Comparison of ENCODE assay signal across 8 cellular contexts in the genomic region with DNA sequence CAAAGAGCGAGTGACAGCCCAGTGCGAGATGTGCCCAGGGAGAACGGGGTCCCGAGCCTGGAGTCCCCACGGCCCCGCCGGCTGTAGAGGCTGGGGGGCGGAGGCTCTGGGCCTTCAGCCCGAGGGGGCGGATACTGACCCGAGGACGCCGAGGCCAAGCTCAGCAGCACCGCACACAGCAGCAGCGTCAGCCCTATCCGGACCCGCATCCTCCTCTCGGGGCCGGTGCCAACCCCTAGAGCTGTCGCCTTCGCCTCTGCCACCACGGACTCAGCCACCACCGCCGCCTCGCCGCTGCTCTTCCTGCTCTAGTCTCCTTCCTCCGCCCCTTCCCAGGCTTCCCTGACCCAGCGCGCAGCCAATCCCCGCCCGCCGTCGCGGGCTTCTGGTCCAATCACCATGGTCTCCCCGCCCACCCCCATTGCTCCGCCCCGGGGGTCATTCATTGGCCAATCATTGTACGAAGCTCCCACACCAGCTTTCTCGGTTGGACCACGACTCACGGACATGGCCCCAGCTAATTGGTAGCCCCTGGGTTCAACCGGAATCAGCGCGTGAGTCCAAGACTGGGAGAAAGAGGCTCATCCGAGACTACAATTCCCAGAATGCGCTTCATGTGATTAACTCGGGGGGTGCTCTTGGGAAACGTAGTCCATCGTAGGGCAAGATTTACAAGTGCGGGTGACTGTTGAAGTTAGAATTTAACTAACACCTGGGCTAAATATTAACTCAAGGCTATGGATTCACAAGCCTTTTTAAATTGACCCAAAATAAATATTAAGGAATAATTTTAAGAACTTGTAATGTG. TPM values are rescaled to one million over a fixed set of nuclear protein-coding genes. Genes with fewer than 3 reads are reported as not detected.
DNase-seq lines count a peak whose midpoint lies in the region; ATAC-seq, FAIRE-seq and TF ChIP-seq lines count a peak whose summit lies in the region.

Gene SEL1L (minus strand): TSS at position 318 of the 808 bp plus-strand sequence. CDS start 109 bp downstream, at position 209.

- TF ChIP-seq POLR2A in H1 (IDR thresholded peaks at IDR 0.05; ENCODE audit: control extremely low read depth in 1 of 2, low read depth in 2 of 2, low read length in 2 of 2) = peak in 1 of 2 experiments; percentile 73; a peak in 1 of 3 replicates

- H3K14ac ChIP-seq in H1 (ENCODE audit: insufficient read length) = no peak within 1 kb of the TSS

- peaks cover 21% of the 10 kb centered on the region for H3K4me1 Mint-ChIP-seq in memory B cell

- TF ChIP-seq CTCF in H1 (IDR thresholded peaks at IDR 0.05; ENCODE audit: control extremely low read depth in 1 of 3, insufficient read depth in 1 of 3, low read depth in 1 of 3, low read length in 3 of 3) = no peak

- H3K4ac ChIP-seq in H1 (replicated peaks; ENCODE audit: insufficient read length, low read depth, low read length) = no peak within 1 kb of the TSS

- H3K56ac ChIP-seq in H1 (replicated peaks; ENCODE audit: insufficient read length, low read depth, low read length) = no peak within 1 kb of the TSS

- H4K8ac ChIP-seq in H1 (ENCODE audit: extremely low read depth, insufficient read depth, low read length) = no peak within 1 kb of the TSS

- H3K4me1 ChIP-seq in H1 (replicated peaks in 1 of 4; ENCODE audit: control insufficient read depth in 3 of 4, insufficient read depth in 4 of 4, low read length in 3 of 4) = 0 out of 7 replicates have a peak, but pooled peaks cover 0 to 2% (median 0%) of the 10 kb centered on the region in 4 experiments

- H2BK12ac ChIP-seq in H1 (ENCODE audit: low read depth, low read length) = no peak within 1 kb of the TSS

- H4K5ac ChIP-seq in H1 (ENCODE audit: insufficient read length, low read depth, low read length) = no peak within 1 kb of the TSS

- peak within 1 kb of the TSS; percentile 72 for H3K27ac Mint-ChIP-seq in memory B cell

- no peak within 1 kb of the TSS; the same call in 1 of the 2 replicates for H2BK5ac ChIP-seq in H1 (ENCODE audit: low read depth, low read length)

- H3K4me3 ChIP-seq in H1 (ENCODE audit: extremely low read depth in 1 of 4, insufficient read depth in 2 of 4, low read depth in 3 of 4, low read length in 4 of 4) = peak within 1 kb of the TSS; percentile 49 to 94 (median 86)

- H2AK5ac ChIP-seq in H1 (ENCODE audit: low read depth, low read length) = no peak within 1 kb of the TSS

- no peak within 1 kb of the TSS for H2BK120ac ChIP-seq in H1 (replicated peaks; ENCODE audit: low read depth, low read length)

- TF ChIP-seq RAD21 in H1 (IDR thresholded peaks at IDR 0.05 in 1 of 2, conservative IDR thresholded peaks at IDR 0.05 in 1 of 2; ENCODE audit: low read depth in 2 of 2, low read length in 2 of 2) = no peak

- POLR2A ChIA-PET in H1 (lab: Charles Lee; ENCODE audit: partially characterized antibody) = interaction anchor here (0.7 to 0.9 kb wide), 2 partner anchors 28 to 315 kb away, joined by 3 to 4 read pairs; no protein-coding TSS in a partner anchor

- H3K23ac ChIP-seq in H1 (ENCODE audit: insufficient read length) = no peak within 1 kb of the TSS

- H3K27ac ChIP-seq in H1 (ENCODE audit: low read depth, low read length) = no peak within 1 kb of the TSS

- peaks cover 3% of the 10 kb centered on the region for H3K36me3 Mint-ChIP-seq in memory B cell

- H3K4me3 Mint-ChIP-seq in memory B cell = peak within 1 kb of the TSS; percentile 91

- H2BK15ac ChIP-seq in H1 (ENCODE audit: low read length) = peak within 1 kb of the TSS; percentile 36; the same call in 1 of the 2 replicates

- peaks cover 3% of the 10 kb centered on the region for H3K9me3 Mint-ChIP-seq in memory B cell

- peaks cover 0 to 3% of the 10 kb centered on the region in 2 experiments; a peak in 2 of 4 replicates for H3K9me3 ChIP-seq in H1 (ENCODE audit: insufficient read depth in 2 of 2, low read depth in 1 of 2, low read length in 1 of 2)

- H3K27me3 ChIP-seq in H1 (replicated peaks in 1 of 4; ENCODE audit: control insufficient read depth in 3 of 4, extremely low read depth in 1 of 4, insufficient read depth in 3 of 4, low read length in 3 of 4) = no peaks in the 10 kb centered on the region

- FAIRE-seq in HTR-8/SVneo (lab: Jason Lieb, UNC) = peak; percentile 88
- FAIRE-seq in H1 (lab: Jason Lieb, UNC) = peak; percentile 90

- no peaks in the 10 kb centered on the region for H3K79me1 ChIP-seq in H1 (ENCODE audit: low read depth, low read length)

- H4K91ac ChIP-seq in H1 (replicated peaks; ENCODE audit: insufficient read length, low read length) = no peak within 1 kb of the TSS

- no peaks in the 10 kb centered on the region for H3K36me3 ChIP-seq in H1 (ENCODE audit: control insufficient read depth in 2 of 4, insufficient read depth in 4 of 4, low read length in 3 of 4)

- peaks cover 2 to 4% of the 10 kb centered on the region in 2 experiments for H4K20me1 ChIP-seq in H1 (replicated peaks in 1 of 2; ENCODE audit: control insufficient read depth in 1 of 2, insufficient read depth in 2 of 2, low read length in 2 of 2)

- DNase-seq in COLO829 (ENCODE audit: low spot score) (peak; percentile 98), HTR-8/SVneo (ENCODE audit: insufficient read length, low spot score) (peak; percentile 96), NOMO-1 treated with dmso at 0.1 percent for 144 hours (lab: John Stamatoyannopoulos, UW; ENCODE audit: unreplicated experiment) (peak; percentile 98), H1 (ENCODE audit: low read depth in 1 of 2, low spot score in 2 of 2) (peak; percentile 97 to 99), memory B cell (ENCODE audit: low spot score in 2 of 2) (peak; percentile 97 to 99)
- peak; percentile 89 to 99 (median 97) for DNase-seq in activated CD8-positive, alpha-beta memory T cell treated with anti-CD3 and anti-CD28 coated beads for 48 hours (ENCODE audit: low read depth in 2 of 3, low spot score in 2 of 3)
- DNase-seq in stimulated activated CD8-positive, alpha-beta memory T cell treated with anti-CD3 and anti-CD28 coated beads, Interleukin-12 subunit alpha, Interleukin-12 subunit beta, amount 100 ng/mL, for 24 hours (ENCODE audit: extremely low read depth) = peak; percentile 98

- H2BK20ac ChIP-seq in H1 (ENCODE audit: low read length) = no peak within 1 kb of the TSS

- ATAC-seq in GM21367 (IDR thresholded peaks at IDR 0.05; ENCODE audit: unreplicated experiment) = peak; percentile 94
- peak; percentile 90 for ATAC-seq in memory B cell (ENCODE audit: low read depth)

- no peaks in the 10 kb centered on the region for H3K27me3 Mint-ChIP-seq in memory B cell

- TF ChIP-seq EP300 in H1 (IDR thresholded peaks at IDR 0.05; ENCODE audit: borderline replicate concordance in 1 of 2, low read depth in 2 of 2, low read length in 2 of 2) = no peak

- CTCF ChIA-PET in H1 (lab: Charles Lee; ENCODE audit: partially characterized antibody) = interaction anchor here (1.1 kb wide), 1 partner anchor 34 kb away, joined by 4 read pairs; no protein-coding TSS in a partner anchor

- peak within 1 kb of the TSS; percentile 31 to 77 (median 60); a peak in 5 of 7 replicates for H3K9ac ChIP-seq in H1 (replicated peaks in 1 of 4; ENCODE audit: extremely low read depth in 1 of 4, low read depth in 3 of 4, low read length in 3 of 4)

- WGBS in H1 (ENCODE audit: extremely low coverage in 1 of 2, insufficient coverage in 1 of 2, insufficient read length in 1 of 2, insufficient replicate concordance in 2 of 2, low coverage in 1 of 2, low lambda C conversion rate in 2 of 2, missing lambda C conversion rate in 1 of 2), 2 experiments = 3% methylated on average over 49 of the region's 50 CpGs; no CpG with 5 or more reads in 1 of the 2 experiments

- H3K23me2 ChIP-seq in H1 (ENCODE audit: low read depth, low read length) = peaks cover 3% of the 10 kb centered on the region; the same call in 1 of the 2 replicates

- peak within 1 kb of the TSS; percentile 96 for H2AFZ ChIP-seq in H1 (ENCODE audit: low read length)

- no peak within 1 kb of the TSS for H3K18ac ChIP-seq in H1 (ENCODE audit: extremely low read depth, low read length)

- peaks cover 0 to 17% of the 10 kb centered on the region in 2 experiments; a peak in 2 of 4 replicates for H3K79me2 ChIP-seq in H1 (ENCODE audit: control insufficient read depth in 1 of 2, insufficient read depth in 2 of 2, low read length in 2 of 2)

- peak within 1 kb of the TSS; percentile 64 to 82 for H3K4me2 ChIP-seq in H1 (ENCODE audit: insufficient read depth in 1 of 2, low read depth in 2 of 2, low read length in 2 of 2)

TF ChIP-seq in H1, 55 proteins besides CTCF, POLR2A, EP300 and RAD21 (continues in another document):
- TF ChIP-seq SP1 (IDR thresholded peaks at IDR 0.05; ENCODE audit: low read depth, low read length) = peak; percentile 96
- TF ChIP-seq TAF1 (IDR thresholded peaks at IDR 0.05; ENCODE audit: low read depth, low read length) = peak; percentile 88
- no peak for TF ChIP-seq ZNF274 (IDR thresholded peaks at IDR 0.05; ENCODE audit: borderline replicate concordance, extremely low read depth, low read length)
- no peak for TF ChIP-seq RFX5 (IDR thresholded peaks at IDR 0.05; ENCODE audit: borderline replicate concordance, low read depth, low read length)
- no peak for TF ChIP-seq EGR1 (IDR thresholded peaks at IDR 0.05; ENCODE audit: borderline replicate concordance, low read depth, low read length)

RNA-seq across cellular contexts. Expression of gene SEL1L, which starts in this region (rescaled TPM):
- total RNA-seq in H1 (2021; fragmentation: NEBNext Ultra II Directional; extraction: Animal tissue kit (Norgen Biotek cat#: 25700)) = 34.9 and 35.5 TPM in 2 replicates
- 3.5 and 4.3 TPM in 2 replicates for polyA plus RNA-seq in H1 (2011; rRNA removed)
- polyA plus RNA-seq in H1 (2011; cell fraction: cytosol; rRNA removed) = 5.0 TPM
- 10.6 TPM for polyA plus RNA-seq in H1 (2011; cell fraction: nucleus; rRNA removed)
- polyA plus RNA-seq in H1 (2012, experiment 1 of 2) = 7.6 to 12.7 TPM (median 10.0 TPM) in 4 replicates
- polyA plus RNA-seq in H1 (2012, experiment 2 of 2) = 0.54 TPM
- polyA plus RNA-seq in H1 (2013, experiment 1 of 2) = 20.7 TPM
- 19.5 TPM for polyA plus RNA-seq in H1 (2013, experiment 2 of 2)
- polyA minus RNA-seq in H1 (2011; rRNA and poly(A)+ RNA removed) = 19.3 and 21.3 TPM in 2 replicates
- polyA minus RNA-seq in H1 (2011; cell fraction: cytosol; rRNA and poly(A)+ RNA removed) = 6.5 TPM
- polyA minus RNA-seq in H1 (2011; cell fraction: nucleus; rRNA and poly(A)+ RNA removed) = 26.6 TPM
